ENCODE assay signal across 17 cellular contexts in genomic region chr14:99309220-99309766, GRCh38. TPM values are rescaled to one million over a fixed set of nuclear protein-coding genes. Genes with fewer than 3 reads are reported as not detected.
DNase-seq lines count a peak whose midpoint lies in the region; ATAC-seq and TF ChIP-seq lines count a peak whose summit lies in the region.
"Had no signal": no experiment of that assay in that cellular context is flagged by ENCODE, and none has a peak within 500 bp of the region (broad histone marks: within the 10 kb centered on the region; RNA-seq: fewer than 3 reads in every experiment).

No MANE protein-coding gene starts in this region.

- no peak overlapping the region for H3K4me3 Mint-ChIP-seq in osteocyte (ENCODE audit: unreplicated experiment)
- H3K4me3 Mint-ChIP-seq: CD4-positive, alpha-beta memory T cell had no signal

- peak; percentile 9 for DNase-seq in activated effector memory CD4-positive, alpha-beta T cell treated with anti-CD3 and anti-CD28 coated beads, Interleukin-2, amount 50 U/mL, for 16 hours
- no peak for DNase-seq in activated effector memory CD4-positive, alpha-beta T cell treated with Interleukin-2 at 50 U/mL for 16 hours
- DNase-seq in esophagus muscularis mucosa (ENCODE audit: extremely low spot score) (peak; percentile 84), osteocyte (ENCODE audit: extremely low spot score, unreplicated experiment) (peak; percentile 40), kidney glomerular epithelial cell (lab: John Stamatoyannopoulos, UW) (no peak)
- DNase-seq: C1 segment of cervical spinal cord; Calu3; CD4-positive, alpha-beta memory T cell; COR-L47; DMS53; DMS79 treated with DMSO at 0.1 percent for 48 hours; GF-D8; GM23248; H7; HCEC 1CT had no signal

- H3K27me3 ChIP-seq in esophagus muscularis mucosa: no peaks in the 10 kb centered on the region

- TF ChIP-seq EP300 in esophagus muscularis mucosa (IDR thresholded peaks at IDR 0.05): no peak

- no peak overlapping the region for H3K4me3 ChIP-seq in esophagus muscularis mucosa
- H3K4me3 ChIP-seq: GM23248 had no signal

- H3K27ac Mint-ChIP-seq in osteocyte (ENCODE audit: unreplicated experiment): no peak overlapping the region
- H3K27ac Mint-ChIP-seq: CD4-positive, alpha-beta memory T cell had no signal

- H3K36me3 Mint-ChIP-seq in osteocyte (ENCODE audit: unreplicated experiment): no peaks in the 10 kb centered on the region

- no peak overlapping the region for H3K27ac ChIP-seq in esophagus muscularis mucosa (replicated peaks in 1 of 4)
- H3K27ac ChIP-seq: GM23248 had no signal

- H3K4me1 Mint-ChIP-seq in osteocyte (ENCODE audit: unreplicated experiment): no peaks in the 10 kb centered on the region
- H3K4me1 Mint-ChIP-seq: CD4-positive, alpha-beta memory T cell had no signal

- peaks cover 0 to 14% (median 6%) of the 10 kb centered on the region in 4 donors for H3K9me3 ChIP-seq in esophagus muscularis mucosa

- peaks cover 4% of the 10 kb centered on the region for H3K9me3 Mint-ChIP-seq in osteocyte (ENCODE audit: unreplicated experiment)

- ATAC-seq in GM18909 (IDR thresholded peaks at IDR 0.05; ENCODE audit: poor library complexity, unreplicated experiment): no peak

- TF ChIP-seq CTCF in esophagus muscularis mucosa (IDR thresholded peaks at IDR 0.05) (no peak), osteocyte (IDR thresholded peaks at IDR 0.05) (no peak)

- H3K4me1 ChIP-seq in esophagus muscularis mucosa: no peaks in the 10 kb centered on the region

- H3K36me3 ChIP-seq in esophagus muscularis mucosa: no peaks in the 10 kb centered on the region

- intact Hi-C loops in esophagus muscularis mucosa (cut with DNase I): no loop called here

- TF ChIP-seq POLR2A in esophagus muscularis mucosa (IDR thresholded peaks at IDR 0.05; ENCODE audit: low read depth): no peak

- WGBS in esophagus muscularis mucosa: 98% methylated on average over 4 of the region's 4 CpGs

- peaks cover 23% of the 10 kb centered on the region for H3K27me3 Mint-ChIP-seq in osteocyte (ENCODE audit: unreplicated experiment)

RNA-seq across cellular contexts. Expression of gene BCL11B, which starts 37.3 kb away (rescaled TPM):
- under 1 TPM; 0.34 to 0.65 (median 0.46) TPM for total RNA-seq in esophagus muscularis mucosa
- total RNA-seq in osteocyte: 0.16 and 0.18 TPM in 2 replicates
- total RNA-seq: G401, GM23248 had no signal

Comparison
In these comparisons a context has a peak if more than half of its experiments do, and no peak if none do; other contexts are left out.
1. DNase-seq: peak in activated effector memory CD4-positive, alpha-beta T cell treated with anti-CD3 and anti-CD28 coated beads, Interleukin-2, amount 50 U/mL, for 16 hours (single experiment), esophagus muscularis mucosa (single experiment) and osteocyte (single experiment); none in activated effector memory CD4-positive, alpha-beta T cell treated with Interleukin-2 at 50 U/mL for 16 hours (single experiment) and kidney glomerular epithelial cell (single experiment).